10 cellular contexts compared by ENCODE assay signal in the genomic region with DNA sequence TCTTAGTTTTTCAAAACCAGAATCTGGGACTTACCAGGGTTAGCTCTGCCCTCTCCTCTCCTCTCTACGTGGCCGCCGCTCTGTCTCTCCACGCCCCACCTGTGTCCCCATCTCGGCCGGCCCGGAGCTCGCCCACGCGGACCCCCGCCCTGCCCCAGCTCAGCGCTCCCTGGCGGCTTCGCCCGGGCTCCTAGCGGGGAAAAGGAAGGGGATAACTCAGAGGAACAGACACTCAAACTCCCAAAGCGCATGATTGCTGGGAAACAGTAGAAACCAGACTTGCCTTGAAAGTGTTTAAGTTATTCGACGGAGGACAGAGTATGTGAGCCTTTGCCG. TPM values are rescaled to one million over a fixed set of nuclear protein-coding genes. Genes with fewer than 3 reads are reported as not detected.
DNase-seq lines count a peak whose midpoint lies in the region; ATAC-seq lines count a peak whose summit lies in the region.
"Had no signal": no experiment of that assay in that cellular context is flagged by ENCODE, and none has a peak within 500 bp of the region (broad histone marks: within the 10 kb centered on the region; RNA-seq: fewer than 3 reads in every experiment).

No MANE protein-coding gene starts in this region.

- peaks cover 59 to 83% of the 10 kb centered on the region in 2 donors for H3K27me3 Mint-ChIP-seq in T-cell
- peaks cover 77 to 86% of the 10 kb centered on the region in 2 donors for H3K27me3 Mint-ChIP-seq in effector memory CD8-positive, alpha-beta T cell

- no peak overlapping the region for H3K9ac ChIP-seq in trophoblast cell (ENCODE audit: low read length)

- H2BK120ac ChIP-seq in trophoblast cell (ENCODE audit: insufficient read depth, low read length, poor library complexity), result no peak overlapping the region

- WGBS in trophoblast cell (ENCODE audit: extremely low coverage, insufficient coverage, insufficient read length), result no CpG with 5 or more reads among the region's 20 CpGs

- peaks cover 54 to 63% (median 57%) of the 10 kb centered on the region in 3 donors for H3K4me1 Mint-ChIP-seq in T-cell
- H3K4me1 Mint-ChIP-seq in effector memory CD8-positive, alpha-beta T cell (ENCODE audit: low read depth in 2 of 2), result peaks cover 45 to 47% of the 10 kb centered on the region in 2 donors

- H4K8ac ChIP-seq in trophoblast cell (ENCODE audit: low read depth, low read length), result no peak overlapping the region

- H3K23ac ChIP-seq in trophoblast cell (ENCODE audit: low read length), result no peak overlapping the region

- H4K91ac ChIP-seq in trophoblast cell (ENCODE audit: low read depth, low read length), result no peak overlapping the region

- H2BK12ac ChIP-seq in trophoblast cell (ENCODE audit: low read length), result no peak overlapping the region

- no peak overlapping the region for H2AK5ac ChIP-seq in trophoblast cell (ENCODE audit: low read length)

- H3K27ac Mint-ChIP-seq in T-cell, result no peak overlapping the region
- H3K27ac Mint-ChIP-seq in effector memory CD8-positive, alpha-beta T cell, result no peak overlapping the region

- CTCF ChIA-PET in T-cell (lab: Charles Lee), result interaction anchor here in 1 of 2 donors (0.7 kb wide), 1 partner anchor 203 kb away, joined by 3 read pairs; no protein-coding TSS in a partner anchor

- no peaks in the 10 kb centered on the region for H3K36me3 Mint-ChIP-seq in T-cell
- peaks cover 18% of the 10 kb centered on the region for H3K36me3 Mint-ChIP-seq in effector memory CD8-positive, alpha-beta T cell (ENCODE audit: insufficient read depth)

- no peak overlapping the region for H3K4ac ChIP-seq in trophoblast cell (ENCODE audit: low read depth, low read length)

- peaks cover 40 to 45% of the 10 kb centered on the region in 2 experiments for H3K4me1 ChIP-seq in trophoblast cell (ENCODE audit: control insufficient read depth in 1 of 2, insufficient read depth in 2 of 2, low read length in 2 of 2)

- no peak overlapping the region for H2AFZ ChIP-seq in trophoblast cell (ENCODE audit: insufficient read depth, low read length, poor library complexity)

- peak overlapping the region; percentile 60 for H3K4me2 ChIP-seq in trophoblast cell (ENCODE audit: low read length)

- no peak overlapping the region for H2BK5ac ChIP-seq in trophoblast cell (ENCODE audit: low read depth, low read length, poor library complexity)

- H3K4me3 ChIP-seq in trophoblast cell (ENCODE audit: low read depth, low read length), result no peak overlapping the region
- H3K4me3 ChIP-seq: prostate gland had no signal

- no peaks in the 10 kb centered on the region for H3K36me3 ChIP-seq in trophoblast cell (ENCODE audit: control insufficient read depth in 1 of 2, insufficient read depth in 2 of 2, low read length in 2 of 2)
- H3K36me3 ChIP-seq: prostate gland had no signal

- H3K27me3 ChIP-seq in trophoblast cell (ENCODE audit: insufficient read depth, low read length), result peaks cover 87% of the 10 kb centered on the region

- no peak for ATAC-seq in T-cell (replicated peaks in 1 of 4)
- ATAC-seq in effector memory CD8-positive, alpha-beta T cell (replicated peaks), result no peak
- ATAC-seq in GM19035 (IDR thresholded peaks at IDR 0.05; ENCODE audit: unreplicated experiment), result no peak
- no peak for ATAC-seq in HG03460 (IDR thresholded peaks at IDR 0.05; ENCODE audit: unreplicated experiment)

- H3K79me1 ChIP-seq in trophoblast cell (ENCODE audit: low read length), result no peaks in the 10 kb centered on the region

- DNase-seq in EH (ENCODE audit: low read depth) (peak; percentile 19), T-cell (no peak), trophoblast cell (no peak), NCI-H1930 (lab: John Stamatoyannopoulos, UW) (no peak)
- DNase-seq in effector memory CD8-positive, alpha-beta T cell, result no peak
- DNase-seq in stimulated activated CD4-positive, alpha-beta T cell treated with anti-CD3 and anti-CD28 coated beads, Interleukin-4, amount 100 ng/mL, for 1 hour, result no peak
- DNase-seq: NK-92 treated with Interleukin-12 subunit alpha and Interleukin-12 subunit beta, amount 100 ng/mL, for 24 hours had no signal

- H3K9me3 ChIP-seq in trophoblast cell (ENCODE audit: insufficient read depth, low read depth, low read length), result peaks cover 12% of the 10 kb centered on the region
- H3K9me3 ChIP-seq: prostate gland had no signal

- POLR2A ChIA-PET in T-cell (lab: Charles Lee), result no interaction called here

- no peak overlapping the region for H4K12ac ChIP-seq in trophoblast cell (ENCODE audit: low read depth, low read length)

- H3K9me3 Mint-ChIP-seq in T-cell, result no peaks in the 10 kb centered on the region
- no peaks in the 10 kb centered on the region for H3K9me3 Mint-ChIP-seq in effector memory CD8-positive, alpha-beta T cell

- H3K14ac ChIP-seq in trophoblast cell (ENCODE audit: low read length), result no peak overlapping the region

- no peak overlapping the region for H3K18ac ChIP-seq in trophoblast cell (ENCODE audit: low read length)

- H3K27ac ChIP-seq in trophoblast cell (ENCODE audit: low read depth, low read length), result no peak overlapping the region
- H3K27ac ChIP-seq: prostate gland had no signal

- H3K4me3 Mint-ChIP-seq in T-cell, result peak overlapping the region; percentile 60 to 94 (median 63)
- H3K4me3 Mint-ChIP-seq in effector memory CD8-positive, alpha-beta T cell, result peak overlapping the region; percentile 90 to 94

- H3K79me2 ChIP-seq in trophoblast cell (ENCODE audit: control insufficient read depth, insufficient read depth, low read length, poor library complexity), result no peaks in the 10 kb centered on the region

RNA-seq across cellular contexts. Expression of a gene that starts 5.4 kb away (rescaled TPM):
- total RNA-seq in T-cell, result under 1 TPM in 3 of 5 donors, not detected in 2; 0.23 to 0.44 (median 0.26) TPM
- polyA plus RNA-seq in trophoblast cell (2013), result 0.19 and 0.29 TPM in 2 replicates

RNA-seq across cellular contexts. Expression of a gene that starts 30.7 kb away (rescaled TPM):
- total RNA-seq in T-cell, result 10 to 100 TPM; 34.6 to 53.9 (median 50.4) TPM
- polyA plus RNA-seq in trophoblast cell (2013), result 82.1 and 86.6 TPM in 2 replicates
